ENCODE assay signal across 23 cellular contexts in the genomic region with DNA sequence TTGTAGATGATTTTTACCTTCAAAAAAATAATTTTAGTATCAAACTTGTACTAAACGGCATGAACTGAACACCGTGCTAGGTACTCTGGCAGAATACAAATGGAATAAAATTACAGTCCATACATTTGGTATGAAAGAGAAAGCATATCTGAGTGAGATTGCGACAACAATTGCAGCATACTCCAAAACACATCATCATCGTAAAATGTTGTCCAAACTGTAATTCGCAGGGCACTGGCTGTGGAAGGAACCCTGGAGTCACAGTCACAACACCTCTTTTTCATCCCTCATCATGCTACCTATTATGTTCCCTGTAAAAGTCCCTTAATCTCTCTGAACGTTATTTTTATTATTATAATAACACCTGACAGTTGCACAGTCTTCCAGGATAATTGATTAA. TPM values are rescaled to one million over a fixed set of nuclear protein-coding genes. Genes with fewer than 3 reads are reported as not detected.
DNase-seq lines count a peak whose midpoint lies in the region; ATAC-seq and TF ChIP-seq lines count a peak whose summit lies in the region.
"Had no signal": no experiment of that assay in that cellular context is flagged by ENCODE, and none has a peak within 500 bp of the region (broad histone marks: within the 10 kb centered on the region; RNA-seq: fewer than 3 reads in every experiment).

No MANE protein-coding gene starts in this region.

- H3K9me3 ChIP-seq in breast epithelium (no peaks in the 10 kb centered on the region), IMR-90 (ENCODE audit: control insufficient read depth, insufficient read depth, low read length) (no peaks in the 10 kb centered on the region), adrenal gland (replicated peaks in 1 of 3) (no peaks in the 10 kb centered on the region), trophoblast cell (ENCODE audit: insufficient read depth, low read depth, low read length) (no peaks in the 10 kb centered on the region)
- H3K9me3 ChIP-seq: A549, BE2C had no signal

- no peaks in the 10 kb centered on the region for H3K27me3 Mint-ChIP-seq in MCF 10A (ENCODE audit: insufficient read depth, unreplicated experiment)
- H3K27me3 Mint-ChIP-seq in T-helper 2 cell treated with Interferon-gamma antibody and Interleukin-4, amounts not matched to agents 5 μg/mL and 100 μg/mL, for 36 hours (ENCODE audit: low read depth), result no peaks in the 10 kb centered on the region
- H3K27me3 Mint-ChIP-seq: CD4-positive, alpha-beta T cell; CD8-positive, alpha-beta memory T cell had no signal

- no peak overlapping the region for H3K4me3 ChIP-seq in breast epithelium
- no peak overlapping the region for H3K4me3 ChIP-seq in IMR-90 (ENCODE audit: insufficient read depth, low read depth, low read length)
- H3K4me3 ChIP-seq in adrenal gland, result peak overlapping the region in 1 of 4 donors; percentile 20
- H3K4me3 ChIP-seq in trophoblast cell (ENCODE audit: low read depth, low read length), result no peak overlapping the region
- H3K4me3 ChIP-seq: A549; BLaER1 treated with 17β-estradiol and CSF1 and Interleukin-3, amounts not matched to agents 10 nM and 100 nM had no signal

- no peak overlapping the region for H3K27ac Mint-ChIP-seq in MCF 10A (ENCODE audit: low read depth, unreplicated experiment)
- no peak overlapping the region for H3K27ac Mint-ChIP-seq in T-helper 2 cell treated with Interferon-gamma antibody and Interleukin-4, amounts not matched to agents 5 μg/mL and 100 μg/mL, for 36 hours
- H3K27ac Mint-ChIP-seq: CD14-positive monocyte; CD4-positive, alpha-beta T cell; CD8-positive, alpha-beta memory T cell had no signal

- H2AK9ac ChIP-seq in IMR-90 (replicated peaks; ENCODE audit: low read depth, low read length, poor library complexity), result no peak overlapping the region

- no peak overlapping the region for H2BK12ac ChIP-seq in trophoblast cell (ENCODE audit: low read length)

- no peak overlapping the region for H4K12ac ChIP-seq in trophoblast cell (ENCODE audit: low read depth, low read length)

- H2BK120ac ChIP-seq in IMR-90 (ENCODE audit: low read depth, low read length) (no peak overlapping the region), trophoblast cell (ENCODE audit: insufficient read depth, low read length, poor library complexity) (no peak overlapping the region)

- H3K4me2 ChIP-seq in IMR-90 (ENCODE audit: low read depth, low read length) (no peak overlapping the region), trophoblast cell (ENCODE audit: low read length) (no peak overlapping the region)
- H3K4me2 ChIP-seq: A549; BLaER1 treated with 17β-estradiol and CSF1 and Interleukin-3, amounts not matched to agents 10 nM and 100 nM had no signal

- H3K23ac ChIP-seq in IMR-90 (ENCODE audit: low read depth, low read length) (no peak overlapping the region), trophoblast cell (ENCODE audit: low read length) (no peak overlapping the region)

- H2BK15ac ChIP-seq in IMR-90 (ENCODE audit: low read depth, low read length), result no peak overlapping the region

- H2BK20ac ChIP-seq in IMR-90 (ENCODE audit: low read depth, low read length), result no peak overlapping the region

- H3K27me3 ChIP-seq in breast epithelium, result no peaks in the 10 kb centered on the region
- no peaks in the 10 kb centered on the region for H3K27me3 ChIP-seq in IMR-90 (ENCODE audit: control insufficient read depth, insufficient read depth, low read length)
- no peaks in the 10 kb centered on the region for H3K27me3 ChIP-seq in adrenal gland
- no peaks in the 10 kb centered on the region for H3K27me3 ChIP-seq in trophoblast cell (ENCODE audit: insufficient read depth, low read length)
- H3K27me3 ChIP-seq: BE2C; BLaER1 treated with 17β-estradiol and CSF1 and Interleukin-3, amounts not matched to agents 10 nM and 100 nM had no signal

- no peak overlapping the region for H3K56ac ChIP-seq in IMR-90 (ENCODE audit: extremely low read depth, insufficient read depth, low read length)

- no peaks in the 10 kb centered on the region for H3K36me3 Mint-ChIP-seq in MCF 10A (ENCODE audit: insufficient read depth, unreplicated experiment)
- H3K36me3 Mint-ChIP-seq in T-helper 2 cell treated with Interferon-gamma antibody and Interleukin-4, amounts not matched to agents 5 μg/mL and 100 μg/mL, for 36 hours (ENCODE audit: low read depth), result peaks cover 12% of the 10 kb centered on the region
- H3K36me3 Mint-ChIP-seq: CD14-positive monocyte had no signal

- CTCF ChIA-PET in MCF 10A (lab: Yijun Ruan, JAX), result interaction anchor here (0.8 kb wide), 1 partner anchor 56 kb away, joined by 4 read pairs; no protein-coding TSS in a partner anchor
- CTCF ChIA-PET in IMR-90 (lab: Yijun Ruan, JAX), result no interaction called here

- H3K36me3 ChIP-seq in breast epithelium (no peaks in the 10 kb centered on the region), IMR-90 (ENCODE audit: control insufficient read depth, insufficient read depth, low read length) (no peaks in the 10 kb centered on the region), adrenal gland (replicated peaks in 1 of 2) (no peaks in the 10 kb centered on the region), trophoblast cell (ENCODE audit: control insufficient read depth in 1 of 2, insufficient read depth in 2 of 2, low read length in 2 of 2) (no peaks in the 10 kb centered on the region)
- H3K36me3 ChIP-seq: BE2C had no signal

- H4K5ac ChIP-seq in IMR-90 (ENCODE audit: low read depth, low read length), result no peak overlapping the region

- intact Hi-C loops in MCF 10A (cut with micrococcal nuclease), result no loop called here
- intact Hi-C loops in breast epithelium (cut with DNase I; ENCODE audit: low total_unique reads), result no loop called here
- intact Hi-C loops in IMR-90 (cut with micrococcal nuclease), result no loop called here
- intact Hi-C loops in adrenal gland (cut with DNase I), result no loop called here

- H3K79me1 ChIP-seq in IMR-90 (ENCODE audit: low read depth in 1 of 2, low read length in 2 of 2) (peaks cover 23 to 64% of the 10 kb centered on the region in 2 experiments), trophoblast cell (ENCODE audit: low read length) (no peaks in the 10 kb centered on the region)

- H3K27ac ChIP-seq in breast epithelium (no peak overlapping the region), IMR-90 (ENCODE audit: insufficient read depth, low read length) (no peak overlapping the region), adrenal gland (peak overlapping the region; percentile 18 to 76 (median 68)), trophoblast cell (ENCODE audit: low read depth, low read length) (no peak overlapping the region)
- H3K27ac ChIP-seq: A549; BLaER1 treated with 17β-estradiol and CSF1 and Interleukin-3, amounts not matched to agents 10 nM and 100 nM had no signal

- H3K9me1 ChIP-seq in IMR-90 (ENCODE audit: insufficient read depth, low read length), result peaks cover 8% of the 10 kb centered on the region; the same call in 1 of the 2 replicates

- H3K14ac ChIP-seq in IMR-90 (replicated peaks; ENCODE audit: low read depth, low read length), result no peak overlapping the region
- no peak overlapping the region for H3K14ac ChIP-seq in trophoblast cell (ENCODE audit: low read length)

- H3K9me3 Mint-ChIP-seq in MCF 10A (ENCODE audit: unreplicated experiment), result no peaks in the 10 kb centered on the region
- no peaks in the 10 kb centered on the region for H3K9me3 Mint-ChIP-seq in T-helper 2 cell treated with Interferon-gamma antibody and Interleukin-4, amounts not matched to agents 5 μg/mL and 100 μg/mL, for 36 hours
- H3K9me3 Mint-ChIP-seq: CD4-positive, alpha-beta T cell; CD8-positive, alpha-beta memory T cell had no signal

- H3K4me3 Mint-ChIP-seq in MCF 10A (ENCODE audit: unreplicated experiment), result no peak overlapping the region
- no peak overlapping the region for H3K4me3 Mint-ChIP-seq in T-helper 2 cell treated with Interferon-gamma antibody and Interleukin-4, amounts not matched to agents 5 μg/mL and 100 μg/mL, for 36 hours
- H3K4me3 Mint-ChIP-seq: CD14-positive monocyte; CD4-positive, alpha-beta T cell; CD8-positive, alpha-beta memory T cell had no signal

- H3K4me1 Mint-ChIP-seq in MCF 10A (ENCODE audit: insufficient read depth, unreplicated experiment), result no peaks in the 10 kb centered on the region
- peaks cover 24% of the 10 kb centered on the region for H3K4me1 Mint-ChIP-seq in T-helper 2 cell treated with Interferon-gamma antibody and Interleukin-4, amounts not matched to agents 5 μg/mL and 100 μg/mL, for 36 hours (ENCODE audit: low read depth)

- TF ChIP-seq RAD21 in IMR-90 (IDR thresholded peaks at IDR 0.05; ENCODE audit: low read length), result no peak

- BruUV-seq in MCF 10A (replicated peaks; lab: Mats Ljungman, UMichigan) (no TSS peak), IMR-90 (replicated peaks; lab: Mats Ljungman, UMichigan) (no TSS peak)

- POLR2A ChIA-PET in MCF 10A (lab: Yijun Ruan, JAX), result no interaction called here
- POLR2A ChIA-PET in IMR-90 (lab: Charles Lee; ENCODE audit: unreplicated experiment), result no interaction called here

- no peaks in the 10 kb centered on the region for H3K79me2 ChIP-seq in trophoblast cell (ENCODE audit: control insufficient read depth, insufficient read depth, low read length, poor library complexity)

- no peak overlapping the region for H3K4ac ChIP-seq in IMR-90 (ENCODE audit: low read depth, low read length)
- no peak overlapping the region for H3K4ac ChIP-seq in trophoblast cell (ENCODE audit: low read depth, low read length)

- peak; percentile 4 for DNase-seq in MCF 10A (ENCODE audit: unreplicated experiment)
- DNase-seq in breast epithelium (ENCODE audit: low spot score in 2 of 2), result no peak
- no peak for DNase-seq in IMR-90
- no peak for DNase-seq in adrenal gland
- DNase-seq in trophoblast cell, result peak; percentile 56 to 80
- no peak for DNase-seq in H4 (ENCODE audit: low spot score)
- DNase-seq in T-helper 2 cell treated with Interferon-gamma antibody and Interleukin-4, amounts not matched to agents 5 μg/mL and 100 μg/mL, for 36 hours (ENCODE audit: low spot score), result no peak
- DNase-seq: 8988T; ACHN; AML-193; BE2C; CD4-positive, alpha-beta T cell; CD8-positive, alpha-beta memory T cell; DMS 273 treated with DMSO at 0.1 percent for 48 hours; DMS53; DMS79 treated with DMSO at 0.1 percent for 48 hours; GF-D8; GOT3; H7; HCEC 1CT had no signal

- H4K91ac ChIP-seq in IMR-90 (ENCODE audit: insufficient read depth, low read depth, low read length) (no peak overlapping the region), trophoblast cell (ENCODE audit: low read depth, low read length) (no peak overlapping the region)

- H4K20me1 ChIP-seq in IMR-90 (ENCODE audit: insufficient read depth, low read length), result no peaks in the 10 kb centered on the region; the same call in 1 of the 2 replicates
- H4K20me1 ChIP-seq: BLaER1 treated with 17β-estradiol and CSF1 and Interleukin-3, amounts not matched to agents 10 nM and 100 nM had no signal

- no peak overlapping the region for H2BK5ac ChIP-seq in IMR-90 (ENCODE audit: low read depth, low read length, poor library complexity, severe bottlenecking)
- H2BK5ac ChIP-seq in trophoblast cell (ENCODE audit: low read depth, low read length, poor library complexity), result no peak overlapping the region

- no peak for ATAC-seq in IMR-90 (ENCODE audit: low read depth)
- ATAC-seq: A549 had no signal

- TF ChIP-seq POLR2A in breast epithelium (IDR thresholded peaks at IDR 0.05) (no peak), IMR-90 (IDR thresholded peaks at IDR 0.05; ENCODE audit: low read depth, low read length) (no peak), adrenal gland (IDR thresholded peaks at IDR 0.05) (no peak)

- no peak for TF ChIP-seq CTCF in MCF 10A (IDR thresholded peaks at IDR 0.05; ENCODE audit: unreplicated experiment)
- no peak for TF ChIP-seq CTCF in breast epithelium (IDR thresholded peaks at IDR 0.05)
- TF ChIP-seq CTCF in IMR-90 (conservative IDR thresholded peaks at IDR 0.05; ENCODE audit: low read depth, low read length), result no peak
- no peak for TF ChIP-seq CTCF in adrenal gland (IDR thresholded peaks at IDR 0.05)

- in situ Hi-C loops in IMR-90 (cut with MboI; ENCODE audit: low sequenced_read_pairs), result no loop called here

- no peak overlapping the region for H3K9ac ChIP-seq in IMR-90 (ENCODE audit: low read depth, low read length)
- no peak overlapping the region for H3K9ac ChIP-seq in trophoblast cell (ENCODE audit: low read length)
- H3K9ac ChIP-seq: BLaER1 treated with 17β-estradiol and CSF1 and Interleukin-3, amounts not matched to agents 10 nM and 100 nM had no signal

- H3K18ac ChIP-seq in IMR-90 (ENCODE audit: low read depth, low read length) (no peak overlapping the region), trophoblast cell (ENCODE audit: low read length) (no peak overlapping the region)

- dilution Hi-C loops in IMR-90 (cut with HindIII; ENCODE audit: low sequenced_read_pairs, unreplicated experiment), result no loop called here

- H2AFZ ChIP-seq in IMR-90 (replicated peaks; ENCODE audit: low read length, poor library complexity), result no peak overlapping the region
- H2AFZ ChIP-seq in trophoblast cell (ENCODE audit: insufficient read depth, low read length, poor library complexity), result no peak overlapping the region

- H3K4me1 ChIP-seq in breast epithelium (no peaks in the 10 kb centered on the region), IMR-90 (ENCODE audit: control insufficient read depth, insufficient read depth, low read length) (peaks cover 4% of the 10 kb centered on the region), adrenal gland (replicated peaks in 1 of 2) (peaks cover 21 to 34% of the 10 kb centered on the region in 2 donors), trophoblast cell (ENCODE audit: control insufficient read depth in 1 of 2, insufficient read depth in 2 of 2, low read length in 2 of 2) (no peaks in the 10 kb centered on the region)
- H3K4me1 ChIP-seq: A549, BE2C had no signal

- H2AK5ac ChIP-seq in IMR-90 (ENCODE audit: low read depth, low read length) (no peak overlapping the region), trophoblast cell (ENCODE audit: low read length) (no peak overlapping the region)

- H4K8ac ChIP-seq in IMR-90 (ENCODE audit: low read depth in 2 of 2, low read length in 2 of 2) (no peak overlapping the region), trophoblast cell (ENCODE audit: low read depth, low read length) (no peak overlapping the region)

- 100% methylated on average over 2 of the region's 6 CpGs; no CpG with 5 or more reads in 1 of the 2 experiments for WGBS in IMR-90 (ENCODE audit: extremely low coverage in 2 of 2, insufficient read length in 1 of 2), 2 experiments
- WGBS in adrenal gland, 4 donors, result 43 to 62% (median 60%) methylated on average over 6 of the region's 6 CpGs
- WGBS in trophoblast cell (ENCODE audit: extremely low coverage, insufficient coverage, insufficient read length), result no CpG with 5 or more reads among the region's 6 CpGs

RNA-seq across cellular contexts. Expression of a gene that starts 13.5 kb away (rescaled TPM):
- total RNA-seq in MCF 10A (2022), result 30.2 and 31.3 TPM in 2 replicates
- 10 to 100 TPM; 30.6 to 55.4 (median 41.6) TPM for total RNA-seq in breast epithelium
- 40.5 and 48.0 TPM in 2 replicates for total RNA-seq in IMR-90 (2012; rRNA removed)
- 29.4 and 33.2 TPM in 2 replicates for polyA plus RNA-seq in IMR-90 (2012; rRNA removed)
- polyA plus RNA-seq in IMR-90 (2012; cell fraction: cytosol; rRNA removed), result 21.7 and 24.4 TPM in 2 replicates
- polyA plus RNA-seq in IMR-90 (2012; cell fraction: nucleus; rRNA removed; ENCODE audit: low replicate concordance), result 8.3 and 25.4 TPM in 2 replicates
- 100 to 1,000 TPM in 5 of 8 donors, 10 to 100 TPM in 3; 75.2 to 266 (median 110) TPM for total RNA-seq in adrenal gland
- 100 to 1,000 TPM; 106 to 340 (median 136) TPM for polyA plus RNA-seq in adrenal gland
- polyA plus RNA-seq in trophoblast cell (2013), result 63.8 and 66.1 TPM in 2 replicates
- total RNA-seq in H4 (2014; rRNA removed; shearing (Covaris generic)), result 45.6 and 48.0 TPM in 2 replicates

RNA-seq across cellular contexts. Expression of a gene that starts 50.0 kb away (rescaled TPM):
- 30.7 and 30.9 TPM in 2 replicates for total RNA-seq in MCF 10A (2022)
- 10 to 100 TPM; 18.9 to 22.7 (median 20.3) TPM for total RNA-seq in breast epithelium
- 36.6 and 46.7 TPM in 2 replicates for total RNA-seq in IMR-90 (2012; rRNA removed)
- polyA plus RNA-seq in IMR-90 (2012; rRNA removed), result 14.2 and 18.9 TPM in 2 replicates
- 4.8 and 7.3 TPM in 2 replicates for polyA plus RNA-seq in IMR-90 (2012; cell fraction: cytosol; rRNA removed)
- polyA plus RNA-seq in IMR-90 (2012; cell fraction: nucleus; rRNA removed; ENCODE audit: low replicate concordance), result 3.1 and 15.3 TPM in 2 replicates
- total RNA-seq in adrenal gland, result 10 to 100 TPM; 11.8 to 36.7 (median 26.1) TPM
- 10 to 100 TPM in 1 of 3 donors, 1 to 10 TPM in 2; 6.2 to 52.2 (median 7.3) TPM for polyA plus RNA-seq in adrenal gland
- 46.9 and 48.9 TPM in 2 replicates for polyA plus RNA-seq in trophoblast cell (2013)
- 9.4 and 17.3 TPM in 2 replicates for total RNA-seq in H4 (2014; rRNA removed; shearing (Covaris generic))

Comparison
In these comparisons a context has a peak if more than half of its experiments do, and no peak if none do; other contexts are left out.
1. DNase-seq: peak in MCF 10A (single experiment) and trophoblast cell (2 of 2); none in breast epithelium (0 of 2), IMR-90 (single experiment), adrenal gland (0 of 7), H4 (single experiment) and T-helper 2 cell treated with Interferon-gamma antibody and Interleukin-4, amounts not matched to agents 5 μg/mL and 100 μg/mL, for 36 hours (single experiment).
2. H3K27ac ChIP-seq: peak in adrenal gland (5 of 5); none in breast epithelium (0 of 2), IMR-90 (single experiment) and trophoblast cell (single experiment).